Comparison of ENCODE assay signal across 8 cellular contexts in the genomic region with DNA sequence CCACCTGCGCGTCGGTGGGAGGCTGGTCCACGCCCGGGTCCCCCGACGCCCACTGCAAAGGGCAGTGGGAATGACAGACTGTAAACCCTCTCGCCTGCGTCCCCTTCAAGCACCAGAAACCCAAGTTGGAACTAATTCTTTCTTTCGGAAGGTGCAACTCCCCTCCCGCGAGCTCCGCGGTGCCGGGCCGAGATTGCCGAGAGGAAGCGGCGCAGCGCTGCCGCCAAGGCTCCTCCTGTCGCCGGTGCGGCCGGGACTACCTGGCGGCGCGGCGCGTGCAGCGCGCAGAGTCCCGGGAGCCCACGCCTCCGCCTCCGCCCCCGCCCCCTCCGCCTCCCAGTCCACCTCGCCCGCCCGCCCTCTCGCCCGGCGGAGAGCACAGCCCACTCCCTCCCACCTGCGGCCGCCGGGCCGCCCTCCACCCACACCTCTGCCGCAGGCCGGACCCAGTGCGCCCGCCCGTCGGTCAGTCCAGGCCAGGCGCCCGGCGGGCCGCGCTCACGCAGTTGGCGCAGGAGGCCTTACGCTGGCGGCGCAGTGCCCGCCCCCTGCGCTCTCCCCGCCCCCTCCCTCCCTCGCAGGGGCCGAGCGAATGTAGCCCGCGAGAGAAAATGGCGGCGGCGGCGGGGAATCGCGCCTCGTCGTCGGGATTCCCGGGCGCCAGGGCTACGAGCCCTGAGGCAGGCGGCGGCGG. TPM values are rescaled to one million over a fixed set of nuclear protein-coding genes. Genes with fewer than 3 reads are reported as not detected.
A peak's percentile ranks its signal among the peaks of the same experiment; 100 is the strongest.
DNase-seq lines count a peak whose midpoint lies in the region; ATAC-seq and TF ChIP-seq lines count a peak whose summit lies in the region.

A gene (plus strand): TSS at position 587 of the 694 bp plus-strand sequence. CDS start 25 bp downstream, at position 612.

- intact Hi-C loops in testis (cut with DNase I; ENCODE audit: low total_unique reads), result no loop called here

- H3K27ac Mint-ChIP-seq in activated naive CD8-positive, alpha-beta T cell, result peak within 1 kb of the TSS; percentile 84
- H3K27ac Mint-ChIP-seq in glutamatergic neuron (ENCODE audit: unreplicated experiment), result no peak within 1 kb of the TSS
- H3K27ac Mint-ChIP-seq in osteocyte (ENCODE audit: unreplicated experiment), result peak within 1 kb of the TSS; percentile 77

- H3K36me3 ChIP-seq in KOPT-K1 (ENCODE audit: insufficient read depth, low read length) (no peaks in the 10 kb centered on the region), testis (ENCODE audit: low read depth, missing control alignments) (no peaks in the 10 kb centered on the region)

- DNase-seq in EL, result peak; percentile 76
- peak; percentile 70 for DNase-seq in SKM-1 treated with dmso at 0.1 percent for 144 hours (lab: John Stamatoyannopoulos, UW; ENCODE audit: unreplicated experiment)
- peak; percentile 84 for DNase-seq in glutamatergic neuron
- peak; percentile 93 for DNase-seq in osteocyte (ENCODE audit: extremely low spot score, unreplicated experiment)
- peak; percentile 84 for DNase-seq in testis

- no peaks in the 10 kb centered on the region for H3K9me3 ChIP-seq in KOPT-K1 (ENCODE audit: insufficient read depth, low read length, poor library complexity, severe bottlenecking)
- no peaks in the 10 kb centered on the region for H3K9me3 ChIP-seq in testis

- no peaks in the 10 kb centered on the region for H3K9me3 Mint-ChIP-seq in activated naive CD8-positive, alpha-beta T cell (ENCODE audit: low read depth)
- H3K9me3 Mint-ChIP-seq in glutamatergic neuron (ENCODE audit: unreplicated experiment) (no peaks in the 10 kb centered on the region), osteocyte (ENCODE audit: unreplicated experiment) (no peaks in the 10 kb centered on the region)

- H3K4me1 Mint-ChIP-seq in activated naive CD8-positive, alpha-beta T cell (ENCODE audit: low read depth), result peaks cover 40% of the 10 kb centered on the region
- H3K4me1 Mint-ChIP-seq in glutamatergic neuron (ENCODE audit: low read depth, unreplicated experiment), result peaks cover 21% of the 10 kb centered on the region
- H3K4me1 Mint-ChIP-seq in osteocyte (ENCODE audit: unreplicated experiment), result peaks cover 37% of the 10 kb centered on the region

- ATAC-seq in GM21737 (IDR thresholded peaks at IDR 0.05; ENCODE audit: unreplicated experiment), result peak; percentile 54

- TF ChIP-seq CTCF in glutamatergic neuron (IDR thresholded peaks at IDR 0.05; ENCODE audit: partially characterized antibody, unreplicated experiment) (no peak), osteocyte (IDR thresholded peaks at IDR 0.05) (peak; percentile 27), testis (IDR thresholded peaks at IDR 0.05) (peak in 1 of 3 experiments; percentile 10)

- 0 to 1% methylated on average over 8 to 49 of the region's 87 CpGs for WGBS in testis, 2 donors

- peak within 1 kb of the TSS; percentile 95 to 97 for H3K4me3 ChIP-seq in testis

- H3K4me1 ChIP-seq in testis, result no peaks in the 10 kb centered on the region

- H3K4me3 Mint-ChIP-seq in activated naive CD8-positive, alpha-beta T cell, result peak within 1 kb of the TSS; percentile 96
- H3K4me3 Mint-ChIP-seq in glutamatergic neuron (ENCODE audit: unreplicated experiment) (peak within 1 kb of the TSS; percentile 83), osteocyte (ENCODE audit: unreplicated experiment) (peak within 1 kb of the TSS; percentile 80)

- no peaks in the 10 kb centered on the region for H3K27me3 ChIP-seq in testis

- no peaks in the 10 kb centered on the region for H3K36me3 Mint-ChIP-seq in activated naive CD8-positive, alpha-beta T cell
- H3K36me3 Mint-ChIP-seq in glutamatergic neuron (ENCODE audit: unreplicated experiment) (no peaks in the 10 kb centered on the region), osteocyte (ENCODE audit: unreplicated experiment) (no peaks in the 10 kb centered on the region)

- H3K27me3 Mint-ChIP-seq in activated naive CD8-positive, alpha-beta T cell, result no peaks in the 10 kb centered on the region
- H3K27me3 Mint-ChIP-seq in glutamatergic neuron (ENCODE audit: unreplicated experiment) (peaks cover 12% of the 10 kb centered on the region), osteocyte (ENCODE audit: unreplicated experiment) (no peaks in the 10 kb centered on the region)

- TF ChIP-seq POLR2A in testis (IDR thresholded peaks at IDR 0.05), result no peak

- H3K27ac ChIP-seq in KOPT-K1 (ENCODE audit: low read depth, low read length, poor library complexity, severe bottlenecking) (peak within 1 kb of the TSS; percentile 51), testis (peak within 1 kb of the TSS; percentile 95 to 97)

RNA-seq across cellular contexts. Expression of the gene that starts here (rescaled TPM):
- 10.1 TPM for total RNA-seq in glutamatergic neuron (ENCODE audit: unreplicated experiment)
- total RNA-seq in osteocyte, result 15.7 TPM in 2 replicates
- total RNA-seq in testis, result 10 to 100 TPM; 42.5 to 52.0 TPM
- polyA plus RNA-seq in testis (ENCODE audit: insufficient read depth, low read depth, low replicate concordance), result 20.4 TPM

Comparison
In these comparisons a context has a peak if more than half of its experiments do, and no peak if none do; other contexts are left out.
1. Peak in every context shown above with its lines: DNase-seq, ATAC-seq, H3K4me3 ChIP-seq and H3K27ac ChIP-seq.